In the genomic region with DNA sequence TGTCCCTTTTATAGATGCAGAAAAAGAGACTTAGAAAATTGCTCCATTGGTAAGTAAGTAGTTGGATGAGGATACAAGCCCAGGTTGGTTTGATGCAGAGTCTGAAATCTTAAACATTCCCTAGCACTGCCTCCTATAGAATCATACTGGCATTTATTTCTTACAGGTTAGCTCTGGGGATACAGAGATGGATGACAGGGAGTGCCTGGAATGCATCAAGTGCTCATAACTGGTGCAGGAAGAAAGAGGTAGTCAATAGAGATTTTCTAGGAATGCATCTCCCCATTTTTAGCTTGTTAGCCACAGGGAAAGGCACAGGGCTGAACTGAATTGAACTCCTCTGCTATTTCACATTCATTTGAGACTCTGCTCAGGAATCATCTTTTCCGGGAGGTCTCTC, we compare ENCODE assay signal across 1 cellular context.
TF ChIP-seq lines count a peak whose summit lies in the region.

No MANE protein-coding gene starts in this region.

TF ChIP-seq in IMR-90, 13 proteins besides CTCF, POLR2A, EP300 and RAD21:
- TF ChIP-seq BHLHE40 (IDR thresholded peaks at IDR 0.05; ENCODE audit: low read depth, low read length) (no peak), MAFK (IDR thresholded peaks at IDR 0.05; ENCODE audit: low read depth, low read length) (no peak), RFX5 (IDR thresholded peaks at IDR 0.05; ENCODE audit: low read depth, low read length) (no peak), RCOR1 (IDR thresholded peaks at IDR 0.05; ENCODE audit: insufficient replicate concordance, low read length) (no peak), MXI1 (IDR thresholded peaks at IDR 0.05; ENCODE audit: borderline replicate concordance, low read depth, low read length) (no peak), CHD1 (IDR thresholded peaks at IDR 0.05; ENCODE audit: low read depth, low read length) (no peak), CEBPB (IDR thresholded peaks at IDR 0.05; ENCODE audit: low read depth, low read length) (no peak), MAZ (IDR thresholded peaks at IDR 0.05; ENCODE audit: borderline replicate concordance, low read depth, low read length) (no peak), NFE2L2 (IDR thresholded peaks at IDR 0.05; ENCODE audit: low read depth, low read length) (no peak), SMC3 (IDR thresholded peaks at IDR 0.05; ENCODE audit: low read depth, low read length) (no peak), FOS (IDR thresholded peaks at IDR 0.05; ENCODE audit: low read depth, low read length) (no peak)
- TF ChIP-seq, protein P1, sequence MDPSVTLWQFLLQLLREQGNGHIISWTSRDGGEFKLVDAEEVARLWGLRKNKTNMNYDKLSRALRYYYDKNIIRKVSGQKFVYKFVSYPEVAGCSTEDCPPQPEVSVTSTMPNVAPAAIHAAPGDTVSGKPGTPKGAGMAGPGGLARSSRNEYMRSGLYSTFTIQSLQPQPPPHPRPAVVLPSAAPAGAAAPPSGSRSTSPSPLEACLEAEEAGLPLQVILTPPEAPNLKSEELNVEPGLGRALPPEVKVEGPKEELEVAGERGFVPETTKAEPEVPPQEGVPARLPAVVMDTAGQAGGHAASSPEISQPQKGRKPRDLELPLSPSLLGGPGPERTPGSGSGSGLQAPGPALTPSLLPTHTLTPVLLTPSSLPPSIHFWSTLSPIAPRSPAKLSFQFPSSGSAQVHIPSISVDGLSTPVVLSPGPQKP (IDR thresholded peaks at IDR 0.05; ENCODE audit: borderline replicate concordance, low read depth, low read length), result no peak
- TF ChIP-seq, protein P2, sequence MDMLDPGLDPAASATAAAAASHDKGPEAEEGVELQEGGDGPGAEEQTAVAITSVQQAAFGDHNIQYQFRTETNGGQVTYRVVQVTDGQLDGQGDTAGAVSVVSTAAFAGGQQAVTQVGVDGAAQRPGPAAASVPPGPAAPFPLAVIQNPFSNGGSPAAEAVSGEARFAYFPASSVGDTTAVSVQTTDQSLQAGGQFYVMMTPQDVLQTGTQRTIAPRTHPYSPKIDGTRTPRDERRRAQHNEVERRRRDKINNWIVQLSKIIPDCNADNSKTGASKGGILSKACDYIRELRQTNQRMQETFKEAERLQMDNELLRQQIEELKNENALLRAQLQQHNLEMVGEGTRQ (IDR thresholded peaks at IDR 0.05; ENCODE audit: low read depth, low read length), result no peak
